In the genomic region with DNA sequence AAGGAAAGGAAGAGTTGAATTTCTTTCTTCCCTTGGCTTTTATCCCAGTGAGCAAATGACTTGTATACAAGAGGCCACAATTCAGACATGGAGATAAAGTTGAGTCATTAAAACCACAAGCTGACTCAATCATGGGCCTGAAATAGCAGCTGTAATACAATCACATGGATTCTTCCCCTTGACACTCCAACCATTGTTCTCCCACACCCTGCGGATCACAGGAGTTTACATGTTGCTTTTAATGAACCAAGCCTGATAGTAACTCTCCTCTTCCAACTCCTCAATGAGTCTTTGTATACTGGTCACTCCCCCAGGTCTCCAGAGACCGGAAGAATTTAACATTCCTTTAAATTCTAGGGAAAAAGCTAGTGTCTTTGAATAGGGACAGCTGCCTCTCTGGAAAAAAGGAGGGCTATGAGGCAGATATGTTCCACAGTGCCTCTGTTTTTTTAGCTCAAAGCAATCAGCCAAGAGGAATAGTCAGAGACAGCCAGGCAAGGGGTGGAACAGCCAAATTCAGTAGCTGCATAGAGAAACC, we compare ENCODE assay signal across 8 cellular contexts. TPM values are rescaled to one million over a fixed set of nuclear protein-coding genes. Genes with fewer than 3 reads are reported as not detected.
DNase-seq lines count a peak whose midpoint lies in the region; ATAC-seq and TF ChIP-seq lines count a peak whose summit lies in the region.

No MANE protein-coding gene starts in this region.

- no peaks in the 10 kb centered on the region for H3K27me3 ChIP-seq in mesendoderm (ENCODE audit: insufficient read depth, low read length, poor library complexity)

- peaks cover 5% of the 10 kb centered on the region for H3K36me3 ChIP-seq in mesendoderm (ENCODE audit: control insufficient read depth, insufficient read depth, low read length)

- peak overlapping the region; percentile 64 for H3K27ac Mint-ChIP-seq in type B pancreatic cell
- no peak overlapping the region for H3K27ac Mint-ChIP-seq in WTC11

- H2BK120ac ChIP-seq in mesendoderm (ENCODE audit: low read depth, low read length), result no peak overlapping the region

- no peak overlapping the region for H4K8ac ChIP-seq in mesendoderm (ENCODE audit: low read depth, low read length)

- no peak overlapping the region for H3K9ac ChIP-seq in mesendoderm (ENCODE audit: low read length)

- peaks cover 59% of the 10 kb centered on the region for H3K36me3 Mint-ChIP-seq in type B pancreatic cell
- H3K36me3 Mint-ChIP-seq in WTC11, result peaks cover 53% of the 10 kb centered on the region

- H3K79me2 ChIP-seq in mesendoderm (ENCODE audit: control insufficient read depth, insufficient read depth, low read length), result no peaks in the 10 kb centered on the region

- no peak for TF ChIP-seq CTCF in coronary artery (IDR thresholded peaks at IDR 0.05)
- TF ChIP-seq CTCF in type B pancreatic cell (conservative IDR thresholded peaks at IDR 0.05), result no peak
- TF ChIP-seq CTCF in WTC11 (IDR thresholded peaks at IDR 0.05), result no peak

- DNase-seq in GOT3 (lab: John Stamatoyannopoulos, UW), result peak; percentile 50
- DNase-seq in OCI-M1 (lab: John Stamatoyannopoulos, UW), result peak; percentile 90
- no peak for DNase-seq in coronary artery (ENCODE audit: low spot score)
- peak; percentile 79 for DNase-seq in mesendoderm
- DNase-seq in type B pancreatic cell (ENCODE audit: extremely low spot score, unreplicated experiment), result no peak
- DNase-seq in WTC11 (ENCODE audit: low spot score), result no peak

- CTCF ChIA-PET in WTC11 (lab: Charles Lee), result interaction anchor here (1.0 to 2.2 kb wide), 8 partner anchors 9 to 322 kb away, joined by 3 to 8 read pairs (median 5); a partner anchor contains a TSS

- POLR2A ChIA-PET in WTC11 (lab: Charles Lee), result interaction anchor here (1.5 kb wide), 1 partner anchor 8 kb away, joined by 4 read pairs; no protein-coding TSS in a partner anchor

- no peak overlapping the region for H3K4ac ChIP-seq in mesendoderm (ENCODE audit: low read depth, low read length)

- H3K23ac ChIP-seq in mesendoderm (ENCODE audit: low read length), result no peak overlapping the region

- H2BK5ac ChIP-seq in mesendoderm (ENCODE audit: low read length), result no peak overlapping the region

- ATAC-seq in GM21619 (IDR thresholded peaks at IDR 0.05; ENCODE audit: unreplicated experiment) (no peak), WTC11 (no peak), HG02970 (IDR thresholded peaks at IDR 0.05; ENCODE audit: low FRiP score, unreplicated experiment) (no peak)

- no CpG with 5 or more reads among the region's 2 CpGs for WGBS in mesendoderm (ENCODE audit: extremely low coverage, insufficient coverage, low lambda C conversion rate)

- H3K18ac ChIP-seq in mesendoderm (ENCODE audit: low read length), result no peak overlapping the region

- peaks cover 3% of the 10 kb centered on the region for H3K4me1 ChIP-seq in mesendoderm (ENCODE audit: control insufficient read depth, low read depth, low read length)

- H3K4me2 ChIP-seq in mesendoderm (ENCODE audit: low read length), result no peak overlapping the region

- H3K79me1 ChIP-seq in mesendoderm (ENCODE audit: low read length), result peaks cover 5% of the 10 kb centered on the region

- peak overlapping the region; percentile 67 to 70 for H3K27ac ChIP-seq in coronary artery
- peak overlapping the region; percentile 75 for H3K27ac ChIP-seq in mesendoderm (ENCODE audit: low read depth, low read length)

- no peak overlapping the region for H3K4me3 ChIP-seq in coronary artery
- H3K4me3 ChIP-seq in mesendoderm (ENCODE audit: low read length), result no peak overlapping the region

- H3K27me3 Mint-ChIP-seq in type B pancreatic cell (no peaks in the 10 kb centered on the region), WTC11 (ENCODE audit: low read depth) (no peaks in the 10 kb centered on the region)

- H3K9me3 Mint-ChIP-seq in type B pancreatic cell, result no peaks in the 10 kb centered on the region
- no peaks in the 10 kb centered on the region for H3K9me3 Mint-ChIP-seq in WTC11

- no peak overlapping the region for H3K56ac ChIP-seq in mesendoderm (ENCODE audit: low read length)

- H3K4me3 Mint-ChIP-seq in type B pancreatic cell (no peak overlapping the region), WTC11 (no peak overlapping the region)

- no peak overlapping the region for H2AK5ac ChIP-seq in mesendoderm (ENCODE audit: low read length)

- H2BK15ac ChIP-seq in mesendoderm (replicated peaks; ENCODE audit: low read depth), result no peak overlapping the region

- H4K5ac ChIP-seq in mesendoderm (ENCODE audit: low read length), result no peak overlapping the region

- H3K4me1 Mint-ChIP-seq in type B pancreatic cell (ENCODE audit: unreplicated experiment) (peaks cover 42% of the 10 kb centered on the region), WTC11 (peaks cover 28% of the 10 kb centered on the region)

TF ChIP-seq in WTC11, 78 proteins besides CTCF, POLR2A, EP300 and RAD21 (continues in another document):
- TF ChIP-seq, protein P1, sequence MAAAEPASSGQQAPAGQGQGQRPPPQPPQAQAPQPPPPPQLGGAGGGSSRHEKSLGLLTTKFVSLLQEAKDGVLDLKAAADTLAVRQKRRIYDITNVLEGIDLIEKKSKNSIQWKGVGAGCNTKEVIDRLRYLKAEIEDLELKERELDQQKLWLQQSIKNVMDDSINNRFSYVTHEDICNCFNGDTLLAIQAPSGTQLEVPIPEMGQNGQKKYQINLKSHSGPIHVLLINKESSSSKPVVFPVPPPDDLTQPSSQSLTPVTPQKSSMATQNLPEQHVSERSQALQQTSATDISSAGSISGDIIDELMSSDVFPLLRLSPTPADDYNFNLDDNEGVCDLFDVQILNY (CRISPR knock-in tag; IDR thresholded peaks at IDR 0.05), result no peak
- TF ChIP-seq, protein P2, sequence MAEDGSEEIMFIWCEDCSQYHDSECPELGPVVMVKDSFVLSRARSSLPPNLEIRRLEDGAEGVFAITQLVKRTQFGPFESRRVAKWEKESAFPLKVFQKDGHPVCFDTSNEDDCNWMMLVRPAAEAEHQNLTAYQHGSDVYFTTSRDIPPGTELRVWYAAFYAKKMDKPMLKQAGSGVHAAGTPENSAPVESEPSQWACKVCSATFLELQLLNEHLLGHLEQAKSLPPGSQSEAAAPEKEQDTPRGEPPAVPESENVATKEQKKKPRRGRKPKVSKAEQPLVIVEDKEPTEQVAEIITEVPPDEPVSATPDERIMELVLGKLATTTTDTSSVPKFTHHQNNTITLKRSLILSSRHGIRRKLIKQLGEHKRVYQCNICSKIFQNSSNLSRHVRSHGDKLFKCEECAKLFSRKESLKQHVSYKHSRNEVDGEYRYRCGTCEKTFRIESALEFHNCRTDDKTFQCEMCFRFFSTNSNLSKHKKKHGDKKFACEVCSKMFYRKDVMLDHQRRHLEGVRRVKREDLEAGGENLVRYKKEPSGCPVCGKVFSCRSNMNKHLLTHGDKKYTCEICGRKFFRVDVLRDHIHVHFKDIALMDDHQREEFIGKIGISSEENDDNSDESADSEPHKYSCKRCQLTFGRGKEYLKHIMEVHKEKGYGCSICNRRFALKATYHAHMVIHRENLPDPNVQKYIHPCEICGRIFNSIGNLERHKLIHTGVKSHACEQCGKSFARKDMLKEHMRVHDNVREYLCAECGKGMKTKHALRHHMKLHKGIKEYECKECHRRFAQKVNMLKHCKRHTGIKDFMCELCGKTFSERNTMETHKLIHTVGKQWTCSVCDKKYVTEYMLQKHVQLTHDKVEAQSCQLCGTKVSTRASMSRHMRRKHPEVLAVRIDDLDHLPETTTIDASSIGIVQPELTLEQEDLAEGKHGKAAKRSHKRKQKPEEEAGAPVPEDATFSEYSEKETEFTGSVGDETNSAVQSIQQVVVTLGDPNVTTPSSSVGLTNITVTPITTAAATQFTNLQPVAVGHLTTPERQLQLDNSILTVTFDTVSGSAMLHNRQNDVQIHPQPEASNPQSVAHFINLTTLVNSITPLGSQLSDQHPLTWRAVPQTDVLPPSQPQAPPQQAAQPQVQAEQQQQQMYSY (CRISPR knock-in tag; IDR thresholded peaks at IDR 0.05), result no peak
- TF ChIP-seq RORB (CRISPR knock-in tag; IDR thresholded peaks at IDR 0.05), result no peak
- TF ChIP-seq, protein P3, sequence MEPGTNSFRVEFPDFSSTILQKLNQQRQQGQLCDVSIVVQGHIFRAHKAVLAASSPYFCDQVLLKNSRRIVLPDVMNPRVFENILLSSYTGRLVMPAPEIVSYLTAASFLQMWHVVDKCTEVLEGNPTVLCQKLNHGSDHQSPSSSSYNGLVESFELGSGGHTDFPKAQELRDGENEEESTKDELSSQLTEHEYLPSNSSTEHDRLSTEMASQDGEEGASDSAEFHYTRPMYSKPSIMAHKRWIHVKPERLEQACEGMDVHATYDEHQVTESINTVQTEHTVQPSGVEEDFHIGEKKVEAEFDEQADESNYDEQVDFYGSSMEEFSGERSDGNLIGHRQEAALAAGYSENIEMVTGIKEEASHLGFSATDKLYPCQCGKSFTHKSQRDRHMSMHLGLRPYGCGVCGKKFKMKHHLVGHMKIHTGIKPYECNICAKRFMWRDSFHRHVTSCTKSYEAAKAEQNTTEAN (CRISPR knock-in tag; IDR thresholded peaks at IDR 0.05), result no peak
- TF ChIP-seq, protein P4, sequence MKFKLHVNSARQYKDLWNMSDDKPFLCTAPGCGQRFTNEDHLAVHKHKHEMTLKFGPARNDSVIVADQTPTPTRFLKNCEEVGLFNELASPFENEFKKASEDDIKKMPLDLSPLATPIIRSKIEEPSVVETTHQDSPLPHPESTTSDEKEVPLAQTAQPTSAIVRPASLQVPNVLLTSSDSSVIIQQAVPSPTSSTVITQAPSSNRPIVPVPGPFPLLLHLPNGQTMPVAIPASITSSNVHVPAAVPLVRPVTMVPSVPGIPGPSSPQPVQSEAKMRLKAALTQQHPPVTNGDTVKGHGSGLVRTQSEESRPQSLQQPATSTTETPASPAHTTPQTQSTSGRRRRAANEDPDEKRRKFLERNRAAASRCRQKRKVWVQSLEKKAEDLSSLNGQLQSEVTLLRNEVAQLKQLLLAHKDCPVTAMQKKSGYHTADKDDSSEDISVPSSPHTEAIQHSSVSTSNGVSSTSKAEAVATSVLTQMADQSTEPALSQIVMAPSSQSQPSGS (CRISPR knock-in tag; IDR thresholded peaks at IDR 0.05; ENCODE audit: borderline replicate concordance, low read depth), result no peak
- no peak for TF ChIP-seq FOXP1 (CRISPR knock-in tag; IDR thresholded peaks at IDR 0.05; ENCODE audit: borderline replicate concordance)
- no peak for TF ChIP-seq ZNF138 (CRISPR knock-in tag; conservative IDR thresholded peaks at IDR 0.05)
- TF ChIP-seq ZNF423 (CRISPR knock-in tag; IDR thresholded peaks at IDR 0.05), result no peak
- no peak for TF ChIP-seq ZNF671 (CRISPR knock-in tag; IDR thresholded peaks at IDR 0.05)

RNA-seq across cellular contexts. Expression of a gene that starts 32.4 kb away (rescaled TPM):
- 0.08 TPM for polyA plus RNA-seq in mesendoderm (2013, experiment 1 of 2)
- polyA plus RNA-seq in mesendoderm (2013, experiment 2 of 2), result 0.11 TPM
- total RNA-seq in type B pancreatic cell (ENCODE audit: low replicate concordance), result 0.45 and 1.9 TPM in 2 replicates
- total RNA-seq in WTC11 (2021), result 1.1 to 1.5 TPM (median 1.1 TPM) in 3 replicates

RNA-seq across cellular contexts. Expression of a gene that starts 36.5 kb away (rescaled TPM):
- 2.0 TPM for polyA plus RNA-seq in mesendoderm (2013, experiment 1 of 2)
- 1.8 TPM for polyA plus RNA-seq in mesendoderm (2013, experiment 2 of 2)
- 0.38 and 4.0 TPM in 2 replicates for total RNA-seq in type B pancreatic cell (ENCODE audit: low replicate concordance)
- total RNA-seq in WTC11 (2021), result 4.5 to 6.1 TPM (median 5.1 TPM) in 3 replicates

RNA-seq across cellular contexts. Expression of a gene that starts 45.5 kb away (rescaled TPM):
- polyA plus RNA-seq in mesendoderm (2013, experiment 1 of 2), result 24.0 TPM
- 23.6 TPM for polyA plus RNA-seq in mesendoderm (2013, experiment 2 of 2)
- total RNA-seq in type B pancreatic cell (ENCODE audit: low replicate concordance) (11.0 and 60.3 TPM in 2 replicates), WTC11 (2021) (28.1 to 29.4 TPM (median 29.1 TPM) in 3 replicates)

Comparison
In these comparisons a context has a peak if more than half of its experiments do, and no peak if none do; other contexts are left out.
1. DNase-seq: peak in GOT3 (single experiment), OCI-M1 (single experiment) and mesendoderm (single experiment); none in coronary artery (single experiment), type B pancreatic cell (single experiment) and WTC11 (single experiment).